Comparison of ENCODE assay signal across 8 cellular contexts in the genomic region with DNA sequence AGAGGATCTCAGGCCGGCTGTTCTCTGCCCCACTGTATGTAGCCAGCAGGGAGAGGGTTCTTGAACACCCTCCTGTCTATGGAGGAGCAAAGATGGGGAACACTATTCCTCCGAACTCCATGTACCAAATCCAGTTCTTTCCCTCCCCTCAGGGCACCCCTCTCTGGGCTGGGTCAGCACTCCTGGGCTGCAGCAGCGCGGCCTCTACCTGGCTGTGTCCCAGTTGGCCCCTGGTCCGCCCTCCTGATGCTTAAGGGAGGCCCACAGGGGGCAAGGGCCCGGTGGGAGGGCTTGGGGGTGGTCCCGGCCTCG. TPM values are rescaled to one million over a fixed set of nuclear protein-coding genes. Genes with fewer than 3 reads are reported as not detected.
DNase-seq lines count a peak whose midpoint lies in the region; ATAC-seq and TF ChIP-seq lines count a peak whose summit lies in the region.

No MANE protein-coding gene starts in this region.

- H3K27ac Mint-ChIP-seq in stimulated activated memory B cell treated with anti-CD40 and anti-IgM and Interleukin-4, amounts not matched to agents 10 μg/mL and 1 μg/mL and 100 μg/mL, for 72 hours: peak overlapping the region; percentile 96

- H3K27me3 ChIP-seq in left ventricle myocardium inferior (ENCODE audit: low read depth): peaks cover 34% of the 10 kb centered on the region

- peak overlapping the region; percentile 93 for H3K4me3 Mint-ChIP-seq in stimulated activated memory B cell treated with anti-CD40 and anti-IgM and Interleukin-4, amounts not matched to agents 10 μg/mL and 1 μg/mL and 100 μg/mL, for 72 hours

- DNase-seq in left ventricle myocardium inferior (no peak), NCI-H187 treated with DMSO at 0.1 percent for 48 hours (lab: John Stamatoyannopoulos, UW) (no peak), A172 (ENCODE audit: low spot score) (no peak)

- peaks cover 27% of the 10 kb centered on the region for H3K27me3 Mint-ChIP-seq in stimulated activated memory B cell treated with anti-CD40 and anti-IgM and Interleukin-4, amounts not matched to agents 10 μg/mL and 1 μg/mL and 100 μg/mL, for 72 hours

- H3K9me3 ChIP-seq in left ventricle myocardium inferior (replicated peaks): no peaks in the 10 kb centered on the region

- no peaks in the 10 kb centered on the region for H3K9me3 Mint-ChIP-seq in stimulated activated memory B cell treated with anti-CD40 and anti-IgM and Interleukin-4, amounts not matched to agents 10 μg/mL and 1 μg/mL and 100 μg/mL, for 72 hours

- peaks cover 25% of the 10 kb centered on the region for H3K4me1 Mint-ChIP-seq in stimulated activated memory B cell treated with anti-CD40 and anti-IgM and Interleukin-4, amounts not matched to agents 10 μg/mL and 1 μg/mL and 100 μg/mL, for 72 hours

- TF ChIP-seq CTCF in left ventricle myocardium inferior (IDR thresholded peaks at IDR 0.05; ENCODE audit: borderline replicate concordance): no peak

- intact Hi-C loops in left ventricle myocardium inferior (cut with micrococcal nuclease): no loop called here

- peaks cover 24% of the 10 kb centered on the region for H3K36me3 ChIP-seq in left ventricle myocardium inferior

- ATAC-seq in GM21515 (IDR thresholded peaks at IDR 0.05; ENCODE audit: unreplicated experiment) (peak; percentile 1), SK-N-SH treated with all-trans-retinoic acid at 6 μM for 48 hours (0 out of 3 replicates have a peak, but pooled peaks have one; percentile 0), GM19328 (IDR thresholded peaks at IDR 0.05; ENCODE audit: unreplicated experiment) (no peak), GM21526 (IDR thresholded peaks at IDR 0.05; ENCODE audit: low FRiP score, unreplicated experiment) (no peak)
- ATAC-seq in stimulated activated memory B cell treated with anti-CD40 and anti-IgM and Interleukin-4, amounts not matched to agents 10 μg/mL and 1 μg/mL and 100 μg/mL, for 72 hours: peak; percentile 51

- peaks cover 53% of the 10 kb centered on the region for H3K4me1 ChIP-seq in left ventricle myocardium inferior

- H3K4me3 ChIP-seq in left ventricle myocardium inferior: peak overlapping the region; percentile 100

- peak overlapping the region; percentile 96 for H3K27ac ChIP-seq in left ventricle myocardium inferior (replicated peaks)

- H3K36me3 Mint-ChIP-seq in stimulated activated memory B cell treated with anti-CD40 and anti-IgM and Interleukin-4, amounts not matched to agents 10 μg/mL and 1 μg/mL and 100 μg/mL, for 72 hours: peaks cover 16% of the 10 kb centered on the region

TF ChIP-seq in SK-N-SH treated with all-trans-retinoic acid at 6 μM for 48 hours, 23 proteins besides CTCF, POLR2A, EP300 and RAD21 (continues in another document):
- TF ChIP-seq ZNF70 (CRISPR knock-in tag; IDR thresholded peaks at IDR 0.05) (no peak), ZFP30 (CRISPR knock-in tag; IDR thresholded peaks at IDR 0.05) (no peak), PPARA (CRISPR knock-in tag; IDR thresholded peaks at IDR 0.05; ENCODE audit: borderline replicate concordance) (no peak), ISL1 (CRISPR knock-in tag; IDR thresholded peaks at IDR 0.05) (no peak), ZFP3 (CRISPR knock-in tag; IDR thresholded peaks at IDR 0.05) (no peak), ZC3H10 (CRISPR knock-in tag; IDR thresholded peaks at IDR 0.05) (no peak), TOX (CRISPR knock-in tag; IDR thresholded peaks at IDR 0.05; ENCODE audit: borderline replicate concordance) (no peak), TCF4 (CRISPR knock-in tag; IDR thresholded peaks at IDR 0.05; ENCODE audit: borderline replicate concordance) (no peak), ARNTL (CRISPR knock-in tag; IDR thresholded peaks at IDR 0.05; ENCODE audit: borderline replicate concordance, low read depth) (no peak), CSDC2 (CRISPR knock-in tag; IDR thresholded peaks at IDR 0.05) (no peak), ESRRG (CRISPR knock-in tag; IDR thresholded peaks at IDR 0.05) (no peak), OSR1 (CRISPR knock-in tag; IDR thresholded peaks at IDR 0.05) (no peak), GLIS3 (CRISPR knock-in tag; IDR thresholded peaks at IDR 0.05) (no peak), RARB (CRISPR knock-in tag; IDR thresholded peaks at IDR 0.05) (no peak)
- TF ChIP-seq, protein P1, sequence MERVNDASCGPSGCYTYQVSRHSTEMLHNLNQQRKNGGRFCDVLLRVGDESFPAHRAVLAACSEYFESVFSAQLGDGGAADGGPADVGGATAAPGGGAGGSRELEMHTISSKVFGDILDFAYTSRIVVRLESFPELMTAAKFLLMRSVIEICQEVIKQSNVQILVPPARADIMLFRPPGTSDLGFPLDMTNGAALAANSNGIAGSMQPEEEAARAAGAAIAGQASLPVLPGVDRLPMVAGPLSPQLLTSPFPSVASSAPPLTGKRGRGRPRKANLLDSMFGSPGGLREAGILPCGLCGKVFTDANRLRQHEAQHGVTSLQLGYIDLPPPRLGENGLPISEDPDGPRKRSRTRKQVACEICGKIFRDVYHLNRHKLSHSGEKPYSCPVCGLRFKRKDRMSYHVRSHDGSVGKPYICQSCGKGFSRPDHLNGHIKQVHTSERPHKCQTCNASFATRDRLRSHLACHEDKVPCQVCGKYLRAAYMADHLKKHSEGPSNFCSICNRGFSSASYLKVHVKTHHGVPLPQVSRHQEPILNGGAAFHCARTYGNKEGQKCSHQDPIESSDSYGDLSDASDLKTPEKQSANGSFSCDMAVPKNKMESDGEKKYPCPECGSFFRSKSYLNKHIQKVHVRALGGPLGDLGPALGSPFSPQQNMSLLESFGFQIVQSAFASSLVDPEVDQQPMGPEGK (CRISPR knock-in tag; IDR thresholded peaks at IDR 0.05; ENCODE audit: borderline replicate concordance): no peak
- TF ChIP-seq, protein P2, sequence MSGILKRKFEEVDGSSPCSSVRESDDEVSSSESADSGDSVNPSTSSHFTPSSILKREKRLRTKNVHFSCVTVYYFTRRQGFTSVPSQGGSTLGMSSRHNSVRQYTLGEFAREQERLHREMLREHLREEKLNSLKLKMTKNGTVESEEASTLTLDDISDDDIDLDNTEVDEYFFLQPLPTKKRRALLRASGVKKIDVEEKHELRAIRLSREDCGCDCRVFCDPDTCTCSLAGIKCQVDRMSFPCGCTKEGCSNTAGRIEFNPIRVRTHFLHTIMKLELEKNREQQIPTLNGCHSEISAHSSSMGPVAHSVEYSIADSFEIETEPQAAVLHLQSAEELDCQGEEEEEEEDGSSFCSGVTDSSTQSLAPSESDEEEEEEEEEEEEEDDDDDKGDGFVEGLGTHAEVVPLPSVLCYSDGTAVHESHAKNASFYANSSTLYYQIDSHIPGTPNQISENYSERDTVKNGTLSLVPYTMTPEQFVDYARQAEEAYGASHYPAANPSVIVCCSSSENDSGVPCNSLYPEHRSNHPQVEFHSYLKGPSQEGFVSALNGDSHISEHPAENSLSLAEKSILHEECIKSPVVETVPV (CRISPR knock-in tag; IDR thresholded peaks at IDR 0.05): no peak
- TF ChIP-seq, protein P3, sequence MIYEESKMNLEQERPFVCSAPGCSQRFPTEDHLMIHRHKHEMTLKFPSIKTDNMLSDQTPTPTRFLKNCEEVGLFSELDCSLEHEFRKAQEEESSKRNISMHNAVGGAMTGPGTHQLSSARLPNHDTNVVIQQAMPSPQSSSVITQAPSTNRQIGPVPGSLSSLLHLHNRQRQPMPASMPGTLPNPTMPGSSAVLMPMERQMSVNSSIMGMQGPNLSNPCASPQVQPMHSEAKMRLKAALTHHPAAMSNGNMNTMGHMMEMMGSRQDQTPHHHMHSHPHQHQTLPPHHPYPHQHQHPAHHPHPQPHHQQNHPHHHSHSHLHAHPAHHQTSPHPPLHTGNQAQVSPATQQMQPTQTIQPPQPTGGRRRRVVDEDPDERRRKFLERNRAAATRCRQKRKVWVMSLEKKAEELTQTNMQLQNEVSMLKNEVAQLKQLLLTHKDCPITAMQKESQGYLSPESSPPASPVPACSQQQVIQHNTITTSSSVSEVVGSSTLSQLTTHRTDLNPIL (CRISPR knock-in tag; IDR thresholded peaks at IDR 0.05; ENCODE audit: low read depth): no peak
- TF ChIP-seq, protein P4, sequence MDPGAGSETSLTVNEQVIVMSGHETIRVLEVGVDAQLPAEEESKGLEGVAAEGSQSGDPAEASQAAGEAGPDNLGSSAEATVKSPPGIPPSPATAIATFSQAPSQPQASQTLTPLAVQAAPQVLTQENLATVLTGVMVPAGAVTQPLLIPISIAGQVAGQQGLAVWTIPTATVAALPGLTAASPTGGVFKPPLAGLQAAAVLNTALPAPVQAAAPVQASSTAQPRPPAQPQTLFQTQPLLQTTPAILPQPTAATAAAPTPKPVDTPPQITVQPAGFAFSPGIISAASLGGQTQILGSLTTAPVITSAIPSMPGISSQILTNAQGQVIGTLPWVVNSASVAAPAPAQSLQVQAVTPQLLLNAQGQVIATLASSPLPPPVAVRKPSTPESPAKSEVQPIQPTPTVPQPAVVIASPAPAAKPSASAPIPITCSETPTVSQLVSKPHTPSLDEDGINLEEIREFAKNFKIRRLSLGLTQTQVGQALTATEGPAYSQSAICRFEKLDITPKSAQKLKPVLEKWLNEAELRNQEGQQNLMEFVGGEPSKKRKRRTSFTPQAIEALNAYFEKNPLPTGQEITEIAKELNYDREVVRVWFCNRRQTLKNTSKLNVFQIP (CRISPR knock-in tag; IDR thresholded peaks at IDR 0.05; ENCODE audit: borderline replicate concordance, low read depth): no peak

RNA-seq across cellular contexts. Expression of a gene that starts 0.5 kb away (rescaled TPM):
- 17.8 TPM for total RNA-seq in left ventricle myocardium inferior
- total RNA-seq in A172 (2014; rRNA removed; shearing (Covaris generic)): 33.7 and 45.8 TPM in 2 replicates

RNA-seq across cellular contexts. Expression of a gene that starts 4.3 kb away (rescaled TPM):
- not detected for total RNA-seq in left ventricle myocardium inferior
- not detected in 2 replicates for total RNA-seq in A172 (2014; rRNA removed; shearing (Covaris generic))

RNA-seq across cellular contexts. Expression of a gene that starts 36.8 kb away (rescaled TPM):
- total RNA-seq in left ventricle myocardium inferior: 1.2 TPM
- 0.62 and 0.72 TPM in 2 replicates for total RNA-seq in A172 (2014; rRNA removed; shearing (Covaris generic))

Comparison
In these comparisons a context has a peak if more than half of its experiments do, and no peak if none do; other contexts are left out.
1. ATAC-seq: peak in GM21515 (single experiment), SK-N-SH treated with all-trans-retinoic acid at 6 μM for 48 hours (single experiment) and stimulated activated memory B cell treated with anti-CD40 and anti-IgM and Interleukin-4, amounts not matched to agents 10 μg/mL and 1 μg/mL and 100 μg/mL, for 72 hours (single experiment); none in GM19328 (single experiment) and GM21526 (single experiment).